Comparison of ENCODE assay signal across 23 cellular contexts in the genomic region with DNA sequence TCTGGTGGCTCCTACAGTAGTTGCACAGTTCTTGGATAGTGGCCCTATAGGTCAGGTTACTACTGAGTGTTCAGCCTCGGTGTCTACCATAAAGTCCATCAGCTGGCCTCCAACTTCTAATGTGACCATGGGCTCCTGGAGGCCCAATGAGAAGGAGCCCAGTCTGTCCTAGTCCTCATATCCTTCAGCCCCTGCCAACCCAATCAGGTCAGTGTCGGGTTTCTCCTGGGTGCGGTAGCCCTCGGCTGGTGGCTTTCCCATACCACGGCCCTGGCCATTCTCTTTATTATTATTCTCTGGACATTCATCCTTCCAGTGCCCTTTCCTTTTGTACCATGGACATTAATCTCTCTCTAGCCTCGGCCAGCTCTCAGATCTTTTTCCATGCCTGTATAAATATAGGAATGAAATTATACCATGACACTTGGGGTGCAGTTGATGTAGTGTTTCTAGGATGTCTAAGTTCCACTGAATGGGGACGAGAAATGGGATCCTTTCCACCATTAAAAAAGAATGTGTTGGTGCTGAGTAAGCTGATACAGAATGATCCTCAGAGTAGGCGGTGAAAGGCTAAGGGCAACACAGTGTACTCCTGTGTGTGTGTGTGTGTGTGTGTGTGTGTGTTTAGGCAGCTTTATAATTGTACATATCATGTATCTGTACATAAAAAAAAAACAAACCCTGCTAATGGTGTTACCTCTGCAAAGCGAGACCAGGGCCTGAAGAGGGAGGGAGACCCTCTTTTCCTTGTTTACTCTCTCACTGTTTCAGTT. TPM values are rescaled to one million over a fixed set of nuclear protein-coding genes. Genes with fewer than 3 reads are reported as not detected.
"Had no signal": no experiment of that assay in that cellular context is flagged by ENCODE, and none has a peak within 500 bp of the region (broad histone marks: within the 10 kb centered on the region; RNA-seq: fewer than 3 reads in every experiment).

No MANE protein-coding gene starts in this region.

- H3K4me3 ChIP-seq: colonic mucosa, left lung, right lobe of liver, stomach, testis had no signal

- H3K36me3 ChIP-seq: brain microvascular endothelial cell, colonic mucosa, left lung, neutrophil, right lobe of liver, stomach had no signal

- H3K36me3 Mint-ChIP-seq: stimulated activated effector memory CD8-positive, alpha-beta T cell treated with anti-CD3 and anti-CD28 coated beads, Interleukin-12 subunit alpha, Interleukin-12 subunit beta, amount 100 ng/mL, for 72 hours; T-cell; type B pancreatic cell had no signal

- H3K4me1 ChIP-seq: colonic mucosa, left lung, right lobe of liver had no signal

- H3K27me3 ChIP-seq: brain microvascular endothelial cell, colonic mucosa, left lung, neutrophil, right lobe of liver, stomach, testis had no signal

- H3K27me3 Mint-ChIP-seq: activated T-cell treated with anti-CD3 and anti-CD28 coated beads, Interleukin-2, amount 50 U/mL, for 24 hours had no signal

- H3K9me3 ChIP-seq: colonic mucosa, left lung, neutrophil, right lobe of liver, stomach, testis had no signal

- DNase-seq: activated CD4-positive, alpha-beta T cell treated with anti-CD3 and anti-CD28 coated beads, Interleukin-2, amount 10 ng/mL, durations not matched to agents 24 days and 14 days; activated CD4-positive, CD25-positive, alpha-beta regulatory T cell; activated CD8-positive, alpha-beta T cell treated with anti-CD3 and anti-CD28 coated beads, Interleukin-2, amount 10 ng/mL, durations not matched to agents 7 days and 5 days; activated naive CD4-positive, alpha-beta T cell treated with anti-CD3 and anti-CD28 coated beads for 36 hours; activated T-cell treated with anti-CD3 and anti-CD28 coated beads, Interleukin-2, amount 50 U/mL, for 24 hours; anterior cingulate cortex; brain microvascular endothelial cell; central memory CD4-positive, alpha-beta T cell; colonic mucosa; erythroblast; head of caudate nucleus; left lung; midbrain; right lobe of liver; stimulated activated CD4-positive, alpha-beta T cell treated with anti-CD3 and anti-CD28 coated beads, Interleukin-4, amount 100 ng/mL, for 24 hours; stomach; T-cell; testis had no signal

- H3K9me3 Mint-ChIP-seq: activated CD4-positive, alpha-beta T cell treated with anti-CD3 and anti-CD28 coated beads, Interleukin-2, amount 10 ng/mL, durations not matched to agents 24 days and 14 days; activated naive CD4-positive, alpha-beta T cell treated with anti-CD3 and anti-CD28 coated beads for 36 hours; activated T-cell treated with anti-CD3 and anti-CD28 coated beads, Interleukin-2, amount 50 U/mL, for 24 hours; stimulated activated effector memory CD8-positive, alpha-beta T cell treated with anti-CD3 and anti-CD28 coated beads, Interleukin-12 subunit alpha, Interleukin-12 subunit beta, amount 100 ng/mL, for 72 hours; T-cell had no signal

- H3K4me1 Mint-ChIP-seq: activated CD4-positive, alpha-beta T cell treated with anti-CD3 and anti-CD28 coated beads, Interleukin-2, amount 10 ng/mL, durations not matched to agents 24 days and 14 days; stimulated activated effector memory CD8-positive, alpha-beta T cell treated with anti-CD3 and anti-CD28 coated beads, Interleukin-12 subunit alpha, Interleukin-12 subunit beta, amount 100 ng/mL, for 72 hours; T-cell had no signal

- H2AFZ ChIP-seq: parathyroid adenoma had no signal

- H3K9ac ChIP-seq: parathyroid adenoma had no signal

- H3K27ac ChIP-seq: brain microvascular endothelial cell, colonic mucosa, left lung, neutrophil, parathyroid adenoma, right lobe of liver, stomach, testis had no signal

- H3K27ac Mint-ChIP-seq: activated CD4-positive, alpha-beta T cell treated with anti-CD3 and anti-CD28 coated beads, Interleukin-2, amount 10 ng/mL, durations not matched to agents 24 days and 14 days; activated CD8-positive, alpha-beta T cell treated with anti-CD3 and anti-CD28 coated beads, Interleukin-2, amount 10 ng/mL, durations not matched to agents 7 days and 5 days; activated naive CD4-positive, alpha-beta T cell treated with anti-CD3 and anti-CD28 coated beads for 36 hours; activated T-cell treated with anti-CD3 and anti-CD28 coated beads, Interleukin-2, amount 50 U/mL, for 24 hours; stimulated activated effector memory CD8-positive, alpha-beta T cell treated with anti-CD3 and anti-CD28 coated beads, Interleukin-12 subunit alpha, Interleukin-12 subunit beta, amount 100 ng/mL, for 72 hours; T-cell; type B pancreatic cell had no signal

- H3K4me3 Mint-ChIP-seq: activated CD4-positive, alpha-beta T cell treated with anti-CD3 and anti-CD28 coated beads, Interleukin-2, amount 10 ng/mL, durations not matched to agents 24 days and 14 days; activated CD8-positive, alpha-beta T cell treated with anti-CD3 and anti-CD28 coated beads, Interleukin-2, amount 10 ng/mL, durations not matched to agents 7 days and 5 days; activated naive CD4-positive, alpha-beta T cell treated with anti-CD3 and anti-CD28 coated beads for 36 hours; activated T-cell treated with anti-CD3 and anti-CD28 coated beads, Interleukin-2, amount 50 U/mL, for 24 hours; stimulated activated effector memory CD8-positive, alpha-beta T cell treated with anti-CD3 and anti-CD28 coated beads, Interleukin-12 subunit alpha, Interleukin-12 subunit beta, amount 100 ng/mL, for 72 hours; T-cell; type B pancreatic cell had no signal

RNA-seq across cellular contexts. Expression of a gene that starts 19.3 kb away (rescaled TPM):
- total RNA-seq: activated CD4-positive, alpha-beta T cell treated with anti-CD3 and anti-CD28 coated beads, Interleukin-2, amount 10 ng/mL, durations not matched to agents 24 days and 14 days; activated CD8-positive, alpha-beta T cell treated with anti-CD3 and anti-CD28 coated beads, Interleukin-2, amount 10 ng/mL, durations not matched to agents 7 days and 5 days; activated naive CD4-positive, alpha-beta T cell treated with anti-CD3 and anti-CD28 coated beads for 36 hours; lung microvascular endothelial cell had no signal
